ENCODE assay signal across 1 cellular context in genomic region chr1:209674957-209675566, GRCh38.
A peak's percentile ranks its signal among the peaks of the same experiment; 100 is the strongest.
TF ChIP-seq lines count a peak whose summit lies in the region.

TSS of gene G0S2 (plus strand) at chr1:209675412. CDS start at chr1:209675685, 273 bp downstream.

TF ChIP-seq in K562, 482 proteins besides CTCF, POLR2A, EP300 and RAD21 (continued from another document and continues in another):
- TF ChIP-seq CHD7 (IDR thresholded peaks at IDR 0.05; ENCODE audit: low read depth, low read length) (no peak), MAZ (CRISPR knock-in tag; conservative IDR thresholded peaks at IDR 0.05 in 1 of 2, IDR thresholded peaks at IDR 0.05 in 1 of 2) (peak; percentile 96 to 97), MCM3 (IDR thresholded peaks at IDR 0.05) (no peak), BRF2 (IDR thresholded peaks at IDR 0.05; ENCODE audit: borderline replicate concordance, insufficient read depth, insufficient read length) (no peak), ZNF699 (CRISPR knock-in tag; IDR thresholded peaks at IDR 0.05; ENCODE audit: insufficient replicate concordance) (no peak), ZBTB17 (CRISPR knock-in tag; IDR thresholded peaks at IDR 0.05) (no peak), ETV6 (IDR thresholded peaks at IDR 0.05; ENCODE audit: borderline replicate concordance in 1 of 2, low read depth in 2 of 2, low read length in 1 of 2) (no peak; a peak in 1 of 4 replicates), ETV6 (CRISPR knock-in tag; IDR thresholded peaks at IDR 0.05; ENCODE audit: borderline replicate concordance) (no peak), ZBTB1 (CRISPR knock-in tag; IDR thresholded peaks at IDR 0.05; ENCODE audit: borderline replicate concordance, low read depth) (peak; percentile 68; the same call in 1 of the 2 replicates), ZNF395 (CRISPR knock-in tag; IDR thresholded peaks at IDR 0.05) (0 out of 2 replicates have a peak, but pooled peaks have one; percentile 42), CREB5 (CRISPR knock-in tag; IDR thresholded peaks at IDR 0.05) (no peak), BRD9 (IDR thresholded peaks at IDR 0.05; ENCODE audit: low read depth, partially characterized antibody) (no peak), ARID2 (IDR thresholded peaks at IDR 0.05) (no peak), JUND (IDR thresholded peaks at IDR 0.05; ENCODE audit: borderline replicate concordance, low read depth, low read length) (peak; percentile 37), JUND (tag; IDR thresholded peaks at IDR 0.05; ENCODE audit: borderline replicate concordance, low read depth, low read length) (peak; percentile 37; the same call in 1 of the 3 replicates), CREB3 (tag; conservative IDR thresholded peaks at IDR 0.05; ENCODE audit: low read depth) (peak; percentile 69; the same call in 1 of the 2 replicates), HMGN3 (IDR thresholded peaks at IDR 0.05; ENCODE audit: borderline replicate concordance, extremely low read depth, insufficient read length, low read depth, low read length) (peak; percentile 98), UBTF (IDR thresholded peaks at IDR 0.05; ENCODE audit: borderline replicate concordance in 1 of 2, low read depth in 2 of 2, low read length in 2 of 2) (peak in 1 of 2 experiments; percentile 53; a peak in 1 of 4 replicates), SMARCA5 (IDR thresholded peaks at IDR 0.05) (no peak), CREBBP (IDR thresholded peaks at IDR 0.05; ENCODE audit: low read depth, low read length) (no peak), ZNF431 (CRISPR knock-in tag; IDR thresholded peaks at IDR 0.05) (peak; percentile 88), ELF2 (CRISPR knock-in tag; IDR thresholded peaks at IDR 0.05) (no peak), ZBTB33 (CRISPR knock-in tag; IDR thresholded peaks at IDR 0.05) (peak; percentile 65), AFF4 (CRISPR knock-in tag; IDR thresholded peaks at IDR 0.05) (peak; percentile 66; the same call in 1 of the 2 replicates), ZNF408 (CRISPR knock-in tag; IDR thresholded peaks at IDR 0.05; ENCODE audit: low read depth) (no peak), HEY1 (CRISPR knock-in tag; IDR thresholded peaks at IDR 0.05; ENCODE audit: borderline replicate concordance) (peak; percentile 92; the same call in 1 of the 2 replicates), ZNF561 (CRISPR knock-in tag; conservative IDR thresholded peaks at IDR 0.05) (no peak), ZBED1 (IDR thresholded peaks at IDR 0.05) (no peak), RBBP5 (IDR thresholded peaks at IDR 0.05; ENCODE audit: borderline replicate concordance, insufficient read depth, low read length, poor library complexity, severe bottlenecking) (no peak)
